Comparison of ENCODE assay signal across 20 cellular contexts in the genomic region with DNA sequence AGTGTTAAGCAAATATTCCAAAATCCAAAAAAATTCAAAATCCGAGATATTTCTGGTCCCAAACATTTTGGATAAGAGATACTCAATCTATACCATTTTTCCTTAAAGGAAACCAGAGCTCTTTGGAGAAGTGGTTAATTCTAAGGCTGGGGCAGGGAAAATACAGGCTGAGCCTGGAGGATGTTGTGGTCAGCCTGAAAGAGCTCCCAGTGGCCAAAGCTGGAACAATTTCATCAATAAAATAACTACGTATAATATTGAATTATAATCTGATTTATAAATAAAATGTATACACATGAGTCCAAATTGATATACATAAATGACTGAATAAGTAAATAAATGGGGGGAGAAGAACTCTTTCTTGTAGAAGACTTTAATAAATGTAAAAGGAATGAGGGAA. TPM values are rescaled to one million over a fixed set of nuclear protein-coding genes. Genes with fewer than 3 reads are reported as not detected.
"Had no signal": no experiment of that assay in that cellular context is flagged by ENCODE, and none has a peak within 500 bp of the region (broad histone marks: within the 10 kb centered on the region; RNA-seq: fewer than 3 reads in every experiment).

No MANE protein-coding gene starts in this region.

- H3K9me3 ChIP-seq: sigmoid colon, testis had no signal

- H3K36me3 Mint-ChIP-seq: activated naive CD4-positive, alpha-beta T cell treated with anti-CD3 and anti-CD28 coated beads, Interleukin-2, amount 50 U/mL, for 24 hours; immature natural killer cell; naive B cell; stimulated activated memory B cell treated with anti-CD40 and anti-IgM and Interleukin-4, amounts not matched to agents 10 μg/mL and 1 μg/mL and 100 μg/mL, for 72 hours had no signal

- ATAC-seq: activated CD8-positive, alpha-beta T cell treated with anti-CD3 and anti-CD28 coated beads, Interleukin-2, amount 10 ng/mL, durations not matched to agents 7 days and 5 days; foreskin keratinocyte; left lobe of liver; stimulated activated memory B cell treated with anti-CD40 and anti-IgM and Interleukin-4, amounts not matched to agents 10 μg/mL and 1 μg/mL and 100 μg/mL, for 72 hours had no signal

- H3K4me3 Mint-ChIP-seq: activated CD8-positive, alpha-beta T cell treated with anti-CD3 and anti-CD28 coated beads, Interleukin-2, amount 10 ng/mL, durations not matched to agents 7 days and 5 days; activated naive CD4-positive, alpha-beta T cell treated with anti-CD3 and anti-CD28 coated beads, Interleukin-2, amount 50 U/mL, for 24 hours; activated T-helper 1 cell treated with anti-CD3 and anti-CD28 coated beads, Interleukin-12 subunit alpha, Interleukin-12 subunit beta, Interleukin-2, Interleukin-4 antibody, amounts not matched to agents 30 ng/mL and 10 ng/mL and 1 ng/mL, durations not matched to agents 14 hours and 24 hours and 36 hours; immature natural killer cell; naive B cell; stimulated activated memory B cell treated with anti-CD40 and anti-IgM and Interleukin-4, amounts not matched to agents 10 μg/mL and 1 μg/mL and 100 μg/mL, for 72 hours had no signal

- H3K27ac Mint-ChIP-seq: activated CD8-positive, alpha-beta T cell treated with anti-CD3 and anti-CD28 coated beads, Interleukin-2, amount 10 ng/mL, durations not matched to agents 7 days and 5 days; activated naive CD4-positive, alpha-beta T cell treated with anti-CD3 and anti-CD28 coated beads, Interleukin-2, amount 50 U/mL, for 24 hours; activated T-helper 1 cell treated with anti-CD3 and anti-CD28 coated beads, Interleukin-12 subunit alpha, Interleukin-12 subunit beta, Interleukin-2, Interleukin-4 antibody, amounts not matched to agents 30 ng/mL and 10 ng/mL and 1 ng/mL, durations not matched to agents 14 hours and 24 hours and 36 hours; immature natural killer cell; naive B cell; stimulated activated memory B cell treated with anti-CD40 and anti-IgM and Interleukin-4, amounts not matched to agents 10 μg/mL and 1 μg/mL and 100 μg/mL, for 72 hours had no signal

- H3K4me1 Mint-ChIP-seq: activated naive CD4-positive, alpha-beta T cell treated with anti-CD3 and anti-CD28 coated beads, Interleukin-2, amount 50 U/mL, for 24 hours; immature natural killer cell; naive B cell; stimulated activated memory B cell treated with anti-CD40 and anti-IgM and Interleukin-4, amounts not matched to agents 10 μg/mL and 1 μg/mL and 100 μg/mL, for 72 hours had no signal

- H3K4me2 ChIP-seq: hepatocyte, smooth muscle cell had no signal

- H3K4me1 ChIP-seq: testis had no signal

- DNase-seq: activated CD4-positive, alpha-beta T cell treated with anti-CD3 and anti-CD28 coated beads for 1 hour; activated CD4-positive, alpha-beta T cell treated with anti-CD3 and anti-CD28 coated beads, Interleukin-2, amount 50 U/mL, for 1 hour; activated CD8-positive, alpha-beta T cell treated with anti-CD3 and anti-CD28 coated beads, Interleukin-2, amount 10 ng/mL, durations not matched to agents 7 days and 5 days; activated gamma-delta T cell; anterior cingulate cortex; foreskin keratinocyte; immature natural killer cell; naive B cell; retina; sigmoid colon; stimulated activated CD4-positive, alpha-beta T cell treated with anti-CD3 and anti-CD28 coated beads, Interleukin-15, amount 100 ng/mL, for 24 hours; testis; trophoblast cell had no signal

- H2AFZ ChIP-seq: hepatocyte had no signal

- H3K4me3 ChIP-seq: hepatocyte, lung, sigmoid colon, smooth muscle cell, testis had no signal

- H3K9me3 Mint-ChIP-seq: activated naive CD4-positive, alpha-beta T cell treated with anti-CD3 and anti-CD28 coated beads, Interleukin-2, amount 50 U/mL, for 24 hours; activated T-helper 1 cell treated with anti-CD3 and anti-CD28 coated beads, Interleukin-12 subunit alpha, Interleukin-12 subunit beta, Interleukin-2, Interleukin-4 antibody, amounts not matched to agents 30 ng/mL and 10 ng/mL and 1 ng/mL, durations not matched to agents 14 hours and 24 hours and 36 hours; immature natural killer cell; naive B cell; stimulated activated memory B cell treated with anti-CD40 and anti-IgM and Interleukin-4, amounts not matched to agents 10 μg/mL and 1 μg/mL and 100 μg/mL, for 72 hours had no signal

- H3K27me3 ChIP-seq: hepatocyte, sigmoid colon, testis had no signal

- H3K36me3 ChIP-seq: sigmoid colon had no signal

- H3K27ac ChIP-seq: foreskin keratinocyte, hepatocyte, sigmoid colon, testis had no signal

RNA-seq across cellular contexts. Expression of a gene that starts 24.6 kb away (rescaled TPM):
- total RNA-seq: activated CD8-positive, alpha-beta T cell treated with anti-CD3 and anti-CD28 coated beads, Interleukin-2, amount 10 ng/mL, durations not matched to agents 7 days and 5 days had no signal
- polyA plus RNA-seq: immature natural killer cell had no signal
